Comparison of ENCODE assay signal across 1 cellular context in genomic region chr12:122422769-122423257, GRCh38.
A peak's percentile ranks its signal among the peaks of the same experiment; 100 is the strongest.
TF ChIP-seq lines count a peak whose summit lies in the region.

No MANE protein-coding gene starts in this region.

TF ChIP-seq in H1, 55 proteins besides CTCF, POLR2A, EP300 and RAD21 (continued from another document):
- TF ChIP-seq USF2 (IDR thresholded peaks at IDR 0.05; ENCODE audit: low read length) (no peak), E2F6 (IDR thresholded peaks at IDR 0.05) (peak; percentile 81), MAX (IDR thresholded peaks at IDR 0.05) (0 out of 2 replicates have a peak, but pooled peaks have one; percentile 10), SAP30 (IDR thresholded peaks at IDR 0.05; ENCODE audit: insufficient read depth, insufficient replicate concordance, low read length) (no peak), KDM4A (IDR thresholded peaks at IDR 0.05; ENCODE audit: low read depth, low read length, severe bottlenecking) (peak; percentile 40), CBX5 (IDR thresholded peaks at IDR 0.05; ENCODE audit: low read depth, low read length) (no peak), NRF1 (IDR thresholded peaks at IDR 0.05; ENCODE audit: low read depth, low read length) (no peak), BRCA1 (IDR thresholded peaks at IDR 0.05; ENCODE audit: low read depth, low read length) (no peak)
TF ChIP-seq in H1: peak in this region for 4.
